23 cellular contexts compared by ENCODE assay signal in the genomic region with DNA sequence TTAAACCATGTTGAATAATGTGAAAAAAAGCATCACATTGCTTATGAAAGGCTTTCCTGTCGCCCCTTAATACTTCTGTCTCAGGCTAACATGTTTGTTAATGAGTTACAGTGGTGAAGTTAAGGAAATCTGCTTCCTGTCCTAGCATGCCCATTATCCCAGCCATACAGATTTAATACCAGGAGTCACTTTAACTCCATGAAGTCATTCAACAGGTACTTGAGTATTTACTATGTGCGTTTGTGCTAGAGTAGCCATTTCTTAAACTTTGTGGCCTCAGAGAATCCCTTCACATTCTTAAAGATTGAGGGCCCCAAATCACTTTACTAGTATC. TPM values are rescaled to one million over a fixed set of nuclear protein-coding genes. Genes with fewer than 3 reads are reported as not detected.
DNase-seq lines count a peak whose midpoint lies in the region; ATAC-seq, FAIRE-seq and TF ChIP-seq lines count a peak whose summit lies in the region.
"Had no signal": no experiment of that assay in that cellular context is flagged by ENCODE, and none has a peak within 500 bp of the region (broad histone marks: within the 10 kb centered on the region; RNA-seq: fewer than 3 reads in every experiment).

No MANE protein-coding gene starts in this region.

- H3K9me3 ChIP-seq in CD4-positive, alpha-beta T cell (ENCODE audit: control insufficient read depth, low read length), result no peaks in the 10 kb centered on the region
- H3K9me3 ChIP-seq: Caco-2, heart right ventricle, transverse colon had no signal

- POLR2A ChIA-PET in CD4-positive, alpha-beta T cell (lab: Charles Lee), result interaction anchor here (1.2 to 1.8 kb wide), 3 partner anchors 9 to 25 kb away, joined by 3 to 5 read pairs (median 4); a partner anchor contains a TSS
- POLR2A ChIA-PET in activated CD4-positive, alpha-beta memory T cell treated with anti-CD3 and anti-CD28 coated beads for 36 hours (lab: Charles Lee), result no interaction called here

- ATAC-seq in CD4-positive, alpha-beta T cell (ENCODE audit: poor library complexity), result no peak
- no peak for ATAC-seq in HG03354 (IDR thresholded peaks at IDR 0.05; ENCODE audit: poor library complexity, severe bottlenecking, unreplicated experiment)
- ATAC-seq: heart right ventricle; stimulated activated naive CD8-positive, alpha-beta T cell treated with anti-CD3 and anti-CD28 coated beads, Interleukin-15, amount 100 ng/mL, for 72 hours had no signal

- no peak for FAIRE-seq in D721Med (lab: Jason Lieb, UNC)
- FAIRE-seq: GM18507, HTR-8/SVneo had no signal

- H3K4me3 Mint-ChIP-seq in CD4-positive, alpha-beta T cell, result no peak overlapping the region
- H3K4me3 Mint-ChIP-seq in activated CD4-positive, alpha-beta memory T cell treated with anti-CD3 and anti-CD28 coated beads for 36 hours, result no peak overlapping the region
- H3K4me3 Mint-ChIP-seq: B cell; stimulated activated naive CD8-positive, alpha-beta T cell treated with anti-CD3 and anti-CD28 coated beads, Interleukin-15, amount 100 ng/mL, for 72 hours had no signal

- H3K27me3 ChIP-seq in CD4-positive, alpha-beta T cell (ENCODE audit: control insufficient read depth, insufficient read depth, low read length), result no peaks in the 10 kb centered on the region
- H3K27me3 ChIP-seq: heart right ventricle, transverse colon had no signal

- H3K27me3 Mint-ChIP-seq in CD4-positive, alpha-beta T cell, result no peaks in the 10 kb centered on the region
- H3K27me3 Mint-ChIP-seq in activated CD4-positive, alpha-beta memory T cell treated with anti-CD3 and anti-CD28 coated beads for 36 hours, result no peaks in the 10 kb centered on the region
- H3K27me3 Mint-ChIP-seq: B cell; stimulated activated naive CD8-positive, alpha-beta T cell treated with anti-CD3 and anti-CD28 coated beads, Interleukin-15, amount 100 ng/mL, for 72 hours had no signal

- TF ChIP-seq CTCF in 22Rv1 (IDR thresholded peaks at IDR 0.05), result no peak
- TF ChIP-seq CTCF in CD4-positive, alpha-beta T cell (IDR thresholded peaks at IDR 0.05), result no peak
- TF ChIP-seq CTCF in D721Med (IDR thresholded peaks at IDR 0.05; ENCODE audit: insufficient read depth, missing control alignments), result no peak

- no peaks in the 10 kb centered on the region for H3K9me3 Mint-ChIP-seq in CD4-positive, alpha-beta T cell
- no peaks in the 10 kb centered on the region for H3K9me3 Mint-ChIP-seq in activated CD4-positive, alpha-beta memory T cell treated with anti-CD3 and anti-CD28 coated beads for 36 hours
- H3K9me3 Mint-ChIP-seq: activated T-helper 2 cell treated with anti-CD3 and anti-CD28 coated beads, Interferon-gamma antibody, Interleukin-2, Interleukin-4, amounts not matched to agents 10 μg/mL and 5 μg/mL and 100 μg/mL, durations not matched to agents 14 hours and 24 hours and 36 hours; stimulated activated naive CD8-positive, alpha-beta T cell treated with anti-CD3 and anti-CD28 coated beads, Interleukin-15, amount 100 ng/mL, for 72 hours had no signal

- peaks cover 39% of the 10 kb centered on the region for H3K4me1 Mint-ChIP-seq in CD4-positive, alpha-beta T cell (ENCODE audit: low read depth)
- H3K4me1 Mint-ChIP-seq in activated CD4-positive, alpha-beta memory T cell treated with anti-CD3 and anti-CD28 coated beads for 36 hours (ENCODE audit: low read depth), result peaks cover 36% of the 10 kb centered on the region

- CTCF ChIA-PET in CD4-positive, alpha-beta T cell (lab: Charles Lee), result no interaction called here
- CTCF ChIA-PET in activated CD4-positive, alpha-beta memory T cell treated with anti-CD3 and anti-CD28 coated beads for 36 hours (lab: Charles Lee), result no interaction called here

- H3K36me3 Mint-ChIP-seq in CD4-positive, alpha-beta T cell (ENCODE audit: low read depth), result peaks cover 98% of the 10 kb centered on the region
- H3K36me3 Mint-ChIP-seq in activated CD4-positive, alpha-beta memory T cell treated with anti-CD3 and anti-CD28 coated beads for 36 hours, result peaks cover 66% of the 10 kb centered on the region

- intact Hi-C loops in CD4-positive, alpha-beta T cell (cut with DNase I, micrococcal nuclease), result no loop called here
- intact Hi-C loops in activated CD4-positive, alpha-beta memory T cell treated with anti-CD3 and anti-CD28 coated beads for 36 hours (cut with micrococcal nuclease), result loop anchor here (5.0 kb wide), 1 partner anchor 35 kb away; no protein-coding TSS in a partner anchor

- peak overlapping the region; percentile 3 for H3K27ac Mint-ChIP-seq in CD4-positive, alpha-beta T cell
- peak overlapping the region; percentile 46 for H3K27ac Mint-ChIP-seq in activated CD4-positive, alpha-beta memory T cell treated with anti-CD3 and anti-CD28 coated beads for 36 hours

- no peak for DNase-seq in CD4-positive, alpha-beta T cell
- no peak for DNase-seq in activated CD4-positive, alpha-beta memory T cell treated with anti-CD3 and anti-CD28 coated beads for 36 hours
- peak; percentile 59 for DNase-seq in kidney tubule cell (ENCODE audit: low spot score)
- DNase-seq in inferior parietal cortex (ENCODE audit: extremely low spot score), result no peak
- no peak for DNase-seq in D721Med (ENCODE audit: insufficient read length, low spot score)
- DNase-seq: Caco-2; central memory CD4-positive, alpha-beta T cell; effector CD4-positive, alpha-beta T cell; GOT3; heart right ventricle; NCI-H1417; NCI-H526 treated with DMSO at 0.1 percent for 48 hours; Right ventricle myocardium superior; stimulated activated CD4-positive, alpha-beta T cell treated with anti-CD3 and anti-CD28 coated beads, Interleukin-1b, Interleukin-23, amount 100 ng/mL, for 48 hours; stimulated activated naive CD8-positive, alpha-beta T cell treated with anti-CD3 and anti-CD28 coated beads, Interleukin-15, amount 100 ng/mL, for 72 hours; transverse colon had no signal

- H3K27ac ChIP-seq in 22Rv1, result peak overlapping the region; percentile 49; the same call in 1 of the 2 replicates
- no peak overlapping the region for H3K27ac ChIP-seq in CD4-positive, alpha-beta T cell (ENCODE audit: low read depth, low read length)
- H3K27ac ChIP-seq: heart right ventricle, parathyroid adenoma, transverse colon had no signal

RNA-seq across cellular contexts. Expression of a gene that starts 10.1 kb away (rescaled TPM):
- 10 to 100 TPM; 58.5 to 67.6 TPM for total RNA-seq in CD4-positive, alpha-beta T cell
- total RNA-seq in activated CD4-positive, alpha-beta memory T cell treated with anti-CD3 and anti-CD28 coated beads for 36 hours, result 100 to 1,000 TPM in 1 of 2 experiments, 10 to 100 TPM in 1; 98.0 to 103 TPM

RNA-seq across cellular contexts. Expression of a gene that starts 24.4 kb away (rescaled TPM):
- 10 to 100 TPM; 74.2 to 78.0 TPM for total RNA-seq in CD4-positive, alpha-beta T cell
- 10 to 100 TPM; 55.8 to 60.6 TPM for total RNA-seq in activated CD4-positive, alpha-beta memory T cell treated with anti-CD3 and anti-CD28 coated beads for 36 hours
